Comparison of ENCODE assay signal across 1 cellular context in genomic region chr1:150842964-150843363, GRCh38.
TF ChIP-seq lines count a peak whose summit lies in the region.

No MANE protein-coding gene starts in this region.

TF ChIP-seq in WTC11, 78 proteins besides CTCF, POLR2A, EP300 and RAD21 (continued from another document):
- no peak for TF ChIP-seq ARID4B (CRISPR knock-in tag; IDR thresholded peaks at IDR 0.05; ENCODE audit: borderline replicate concordance)
- TF ChIP-seq, protein P1, sequence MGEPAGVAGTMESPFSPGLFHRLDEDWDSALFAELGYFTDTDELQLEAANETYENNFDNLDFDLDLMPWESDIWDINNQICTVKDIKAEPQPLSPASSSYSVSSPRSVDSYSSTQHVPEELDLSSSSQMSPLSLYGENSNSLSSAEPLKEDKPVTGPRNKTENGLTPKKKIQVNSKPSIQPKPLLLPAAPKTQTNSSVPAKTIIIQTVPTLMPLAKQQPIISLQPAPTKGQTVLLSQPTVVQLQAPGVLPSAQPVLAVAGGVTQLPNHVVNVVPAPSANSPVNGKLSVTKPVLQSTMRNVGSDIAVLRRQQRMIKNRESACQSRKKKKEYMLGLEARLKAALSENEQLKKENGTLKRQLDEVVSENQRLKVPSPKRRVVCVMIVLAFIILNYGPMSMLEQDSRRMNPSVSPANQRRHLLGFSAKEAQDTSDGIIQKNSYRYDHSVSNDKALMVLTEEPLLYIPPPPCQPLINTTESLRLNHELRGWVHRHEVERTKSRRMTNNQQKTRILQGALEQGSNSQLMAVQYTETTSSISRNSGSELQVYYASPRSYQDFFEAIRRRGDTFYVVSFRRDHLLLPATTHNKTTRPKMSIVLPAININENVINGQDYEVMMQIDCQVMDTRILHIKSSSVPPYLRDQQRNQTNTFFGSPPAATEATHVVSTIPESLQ (CRISPR knock-in tag; IDR thresholded peaks at IDR 0.05) = no peak
- no peak for TF ChIP-seq ATF1 (CRISPR knock-in tag; IDR thresholded peaks at IDR 0.05)
- no peak for TF ChIP-seq NR3C1 (CRISPR knock-in tag; conservative IDR thresholded peaks at IDR 0.05; ENCODE audit: low read depth)
- no peak for TF ChIP-seq ESRRA (CRISPR knock-in tag; IDR thresholded peaks at IDR 0.05; ENCODE audit: borderline replicate concordance)
- TF ChIP-seq NR1H2 (CRISPR knock-in tag; IDR thresholded peaks at IDR 0.05) = no peak
- TF ChIP-seq KAT7 (CRISPR knock-in tag; IDR thresholded peaks at IDR 0.05; ENCODE audit: borderline replicate concordance) = no peak
- TF ChIP-seq, protein P2, sequence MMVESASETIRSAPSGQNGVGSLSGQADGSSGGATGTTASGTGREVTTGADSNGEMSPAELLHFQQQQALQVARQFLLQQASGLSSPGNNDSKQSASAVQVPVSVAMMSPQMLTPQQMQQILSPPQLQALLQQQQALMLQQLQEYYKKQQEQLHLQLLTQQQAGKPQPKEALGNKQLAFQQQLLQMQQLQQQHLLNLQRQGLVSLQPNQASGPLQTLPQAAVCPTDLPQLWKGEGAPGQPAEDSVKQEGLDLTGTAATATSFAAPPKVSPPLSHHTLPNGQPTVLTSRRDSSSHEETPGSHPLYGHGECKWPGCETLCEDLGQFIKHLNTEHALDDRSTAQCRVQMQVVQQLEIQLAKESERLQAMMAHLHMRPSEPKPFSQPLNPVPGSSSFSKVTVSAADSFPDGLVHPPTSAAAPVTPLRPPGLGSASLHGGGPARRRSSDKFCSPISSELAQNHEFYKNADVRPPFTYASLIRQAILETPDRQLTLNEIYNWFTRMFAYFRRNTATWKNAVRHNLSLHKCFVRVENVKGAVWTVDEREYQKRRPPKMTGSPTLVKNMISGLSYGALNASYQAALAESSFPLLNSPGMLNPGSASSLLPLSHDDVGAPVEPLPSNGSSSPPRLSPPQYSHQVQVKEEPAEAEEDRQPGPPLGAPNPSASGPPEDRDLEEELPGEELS (CRISPR knock-in tag; IDR thresholded peaks at IDR 0.05) = no peak
- TF ChIP-seq, protein P3, sequence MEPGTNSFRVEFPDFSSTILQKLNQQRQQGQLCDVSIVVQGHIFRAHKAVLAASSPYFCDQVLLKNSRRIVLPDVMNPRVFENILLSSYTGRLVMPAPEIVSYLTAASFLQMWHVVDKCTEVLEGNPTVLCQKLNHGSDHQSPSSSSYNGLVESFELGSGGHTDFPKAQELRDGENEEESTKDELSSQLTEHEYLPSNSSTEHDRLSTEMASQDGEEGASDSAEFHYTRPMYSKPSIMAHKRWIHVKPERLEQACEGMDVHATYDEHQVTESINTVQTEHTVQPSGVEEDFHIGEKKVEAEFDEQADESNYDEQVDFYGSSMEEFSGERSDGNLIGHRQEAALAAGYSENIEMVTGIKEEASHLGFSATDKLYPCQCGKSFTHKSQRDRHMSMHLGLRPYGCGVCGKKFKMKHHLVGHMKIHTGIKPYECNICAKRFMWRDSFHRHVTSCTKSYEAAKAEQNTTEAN (CRISPR knock-in tag; IDR thresholded peaks at IDR 0.05) = no peak
- TF ChIP-seq, protein P4, sequence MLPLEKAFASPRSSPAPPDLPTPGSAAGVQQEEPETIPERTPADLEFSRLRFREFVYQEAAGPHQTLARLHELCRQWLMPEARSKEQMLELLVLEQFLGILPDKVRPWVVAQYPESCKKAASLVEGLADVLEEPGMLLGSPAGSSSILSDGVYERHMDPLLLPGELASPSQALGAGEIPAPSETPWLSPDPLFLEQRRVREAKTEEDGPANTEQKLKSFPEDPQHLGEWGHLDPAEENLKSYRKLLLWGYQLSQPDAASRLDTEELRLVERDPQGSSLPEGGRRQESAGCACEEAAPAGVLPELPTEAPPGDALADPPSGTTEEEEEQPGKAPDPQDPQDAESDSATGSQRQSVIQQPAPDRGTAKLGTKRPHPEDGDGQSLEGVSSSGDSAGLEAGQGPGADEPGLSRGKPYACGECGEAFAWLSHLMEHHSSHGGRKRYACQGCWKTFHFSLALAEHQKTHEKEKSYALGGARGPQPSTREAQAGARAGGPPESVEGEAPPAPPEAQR (CRISPR knock-in tag; IDR thresholded peaks at IDR 0.05) = no peak
